Comparison of ENCODE assay signal across 14 cellular contexts in the genomic region with DNA sequence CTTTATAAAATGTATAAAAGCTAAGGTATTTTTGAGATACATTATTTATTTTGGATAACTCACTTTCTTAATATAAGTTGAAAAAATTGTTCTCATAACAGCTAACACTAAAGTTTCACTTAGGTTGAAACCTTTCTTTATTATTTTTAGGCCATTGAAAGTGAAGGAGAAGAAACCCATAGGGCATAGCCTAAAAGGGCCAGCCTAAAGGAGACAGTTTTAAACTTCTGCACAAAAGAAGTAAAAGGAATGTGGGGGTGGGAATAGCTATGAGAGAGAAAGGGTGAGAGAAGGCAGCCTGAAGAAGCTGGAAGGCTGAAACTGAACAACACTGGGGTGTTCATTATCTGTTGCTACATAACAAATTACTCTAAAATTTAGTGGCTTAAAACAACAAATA.
"Had no signal": no experiment of that assay in that cellular context is flagged by ENCODE, and none has a peak within 500 bp of the region (broad histone marks: within the 10 kb centered on the region; RNA-seq: fewer than 3 reads in every experiment).

No MANE protein-coding gene starts in this region.

- ATAC-seq: activated naive CD4-positive, alpha-beta T cell treated with anti-CD3 and anti-CD28 coated beads, Interleukin-2, amount 50 U/mL, for 72 hours; left lobe of liver; pancreas had no signal

- DNase-seq: activated CD4-positive, alpha-beta memory T cell treated with anti-CD3 and anti-CD28 coated beads, Interleukin-2, amount 10 ng/mL, durations not matched to agents 7 days and 5 days; activated CD4-positive, alpha-beta T cell treated with anti-CD3 and anti-CD28 coated beads for 4 hours; activated effector memory CD4-positive, alpha-beta T cell treated with Interleukin-2 at 50 U/mL for 16 hours; activated T-cell treated with anti-CD3 and anti-CD28 coated beads, Interleukin-2, amount 50 U/mL, for 24 hours; hippocampal formation; mammary epithelial cell; pancreas; sigmoid colon; spleen; stomach; testis had no signal

- H3K9me3 Mint-ChIP-seq: activated CD4-positive, alpha-beta memory T cell treated with anti-CD3 and anti-CD28 coated beads, Interleukin-2, amount 10 ng/mL, durations not matched to agents 7 days and 5 days; activated naive CD4-positive, alpha-beta T cell treated with anti-CD3 and anti-CD28 coated beads, Interleukin-2, amount 50 U/mL, for 72 hours; activated T-cell treated with anti-CD3 and anti-CD28 coated beads, Interleukin-2, amount 50 U/mL, for 24 hours had no signal

- H3K36me3 ChIP-seq: esophagus muscularis mucosa, pancreas, sigmoid colon, spleen, stomach had no signal

- H3K9me3 ChIP-seq: esophagus muscularis mucosa, pancreas, sigmoid colon, spleen, stomach, testis had no signal

- H3K36me3 Mint-ChIP-seq: activated naive CD4-positive, alpha-beta T cell treated with anti-CD3 and anti-CD28 coated beads, Interleukin-2, amount 50 U/mL, for 72 hours had no signal

- H3K4me1 ChIP-seq: pancreas, spleen, testis had no signal

- H3K4me3 ChIP-seq: esophagus muscularis mucosa, pancreas, sigmoid colon, spleen, stomach, testis had no signal

- H3K27ac ChIP-seq: esophagus muscularis mucosa, pancreas, sigmoid colon, spleen, stomach, testis had no signal

- H3K27ac Mint-ChIP-seq: activated CD4-positive, alpha-beta memory T cell treated with anti-CD3 and anti-CD28 coated beads, Interleukin-2, amount 10 ng/mL, durations not matched to agents 7 days and 5 days; activated naive CD4-positive, alpha-beta T cell treated with anti-CD3 and anti-CD28 coated beads, Interleukin-2, amount 50 U/mL, for 72 hours; activated T-cell treated with anti-CD3 and anti-CD28 coated beads, Interleukin-2, amount 50 U/mL, for 24 hours had no signal

- H3K4me3 Mint-ChIP-seq: activated CD4-positive, alpha-beta memory T cell treated with anti-CD3 and anti-CD28 coated beads, Interleukin-2, amount 10 ng/mL, durations not matched to agents 7 days and 5 days; activated T-cell treated with anti-CD3 and anti-CD28 coated beads, Interleukin-2, amount 50 U/mL, for 24 hours had no signal

- H3K27me3 ChIP-seq: esophagus muscularis mucosa, pancreas, sigmoid colon, stomach, testis had no signal
